8 cellular contexts compared by ENCODE assay signal in the genomic region with DNA sequence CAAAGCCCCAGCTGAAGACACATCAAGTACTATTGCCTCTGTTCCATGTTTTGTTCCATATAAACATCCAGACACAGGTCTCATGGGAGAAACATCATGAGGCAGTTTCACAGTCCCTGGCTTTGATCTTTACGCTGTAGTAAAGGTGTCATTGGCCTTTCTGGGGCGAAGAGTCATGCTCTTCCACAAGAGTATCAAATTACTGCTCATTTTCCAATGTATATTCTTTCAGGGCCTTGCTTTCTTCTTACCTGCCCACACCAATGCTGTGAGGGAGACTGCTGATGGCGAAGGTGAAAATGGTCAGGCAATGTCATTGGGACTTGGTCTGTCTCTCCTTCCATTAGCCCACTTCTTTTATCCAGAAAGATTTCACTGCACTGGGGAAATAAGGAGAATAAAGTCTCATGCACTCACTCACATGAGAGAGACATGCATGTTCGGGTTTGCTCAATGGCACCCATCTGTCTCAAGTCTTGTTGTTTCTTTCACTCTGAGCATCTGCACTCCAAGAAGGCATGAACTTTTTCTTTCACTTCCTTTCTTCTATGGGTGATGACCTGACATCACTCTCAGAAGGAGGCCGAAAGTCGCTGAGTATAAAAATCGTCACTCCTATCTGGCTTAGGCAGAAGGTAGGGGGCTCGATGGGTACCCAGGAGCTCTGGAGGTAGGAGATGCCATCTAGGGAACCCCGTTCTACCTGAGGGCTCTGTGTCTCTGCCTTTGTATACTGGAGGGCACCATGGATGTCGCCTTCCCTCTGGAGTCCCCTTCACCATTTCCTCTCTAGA. TPM values are rescaled to one million over a fixed set of nuclear protein-coding genes. Genes with fewer than 3 reads are reported as not detected.
DNase-seq lines count a peak whose midpoint lies in the region; ATAC-seq and TF ChIP-seq lines count a peak whose summit lies in the region.

No MANE protein-coding gene starts in this region.

- peaks cover 2% of the 10 kb centered on the region in 2 donors for H3K36me3 ChIP-seq in psoas muscle (ENCODE audit: insufficient read depth in 1 of 2, low read depth in 1 of 2)
- H3K36me3 ChIP-seq in ovary: no peaks in the 10 kb centered on the region

- DNase-seq in GM13977 (ENCODE audit: low spot score) (peak; percentile 86), coronary artery (ENCODE audit: low spot score) (no peak), psoas muscle (no peak), iPS-NIHi11 (ENCODE audit: low spot score) (no peak), ovary (no peak), DMS153 (lab: John Stamatoyannopoulos, UW) (no peak)

- no peak for TF ChIP-seq POLR2A in ovary (IDR thresholded peaks at IDR 0.05)

- TF ChIP-seq CTCF in GM13977 (IDR thresholded peaks at IDR 0.05; ENCODE audit: extremely low read depth, insufficient read depth, missing control alignments): no peak
- TF ChIP-seq CTCF in coronary artery (IDR thresholded peaks at IDR 0.05): no peak
- no peak for TF ChIP-seq CTCF in psoas muscle (IDR thresholded peaks at IDR 0.05)
- TF ChIP-seq CTCF in ovary (IDR thresholded peaks at IDR 0.05): no peak

- H3K4me3 ChIP-seq in coronary artery (peak overlapping the region; percentile 89), psoas muscle (peak overlapping the region; percentile 80), ovary (no peak overlapping the region)

- ATAC-seq in GM21447 (IDR thresholded peaks at IDR 0.05; ENCODE audit: unreplicated experiment) (peak; percentile 66), psoas muscle (peak in 1 of 4 donors; percentile 12)

- intact Hi-C loops in psoas muscle (cut with DNase I): loop anchor here (2.0 to 5.0 kb wide), 4 partner anchors 80 to 119 kb away; no protein-coding TSS in a partner anchor
- intact Hi-C loops in ovary (cut with DNase I): loop anchor here in 1 of 4 donors (10.0 kb wide), 1 partner anchor 112 kb away; no protein-coding TSS in a partner anchor

- WGBS in psoas muscle, 3 donors: 78 to 93% (median 85%) methylated on average over 10 of the region's 10 CpGs
- WGBS in ovary, 3 donors: 94 to 99% (median 95%) methylated on average over 10 of the region's 10 CpGs

- H3K9me3 Mint-ChIP-seq in IgD-negative memory B cell: no peaks in the 10 kb centered on the region

- H3K27ac Mint-ChIP-seq in IgD-negative memory B cell: peak overlapping the region; percentile 81 to 98 (median 98)

- in situ Hi-C loops in GM13977 (cut with MboI; ENCODE audit: low pct_unique_long_range_greater_than_20kb, low sequenced_read_pairs, unreplicated experiment): no loop called here

- peak overlapping the region; percentile 88 to 93 (median 92) for H3K4me3 Mint-ChIP-seq in IgD-negative memory B cell

- H3K4me1 ChIP-seq in psoas muscle: peaks cover 43% of the 10 kb centered on the region
- peaks cover 8% of the 10 kb centered on the region for H3K4me1 ChIP-seq in ovary (ENCODE audit: insufficient read depth)

- H3K27ac ChIP-seq in coronary artery (peak overlapping the region; percentile 83 to 94), psoas muscle (peak overlapping the region; percentile 92), ovary (peak overlapping the region in 1 of 2 donors; percentile 82)

- H3K27me3 Mint-ChIP-seq in IgD-negative memory B cell: peaks cover 1% of the 10 kb centered on the region

- peaks cover 12 to 26% (median 17%) of the 10 kb centered on the region in 3 donors for H3K4me1 Mint-ChIP-seq in IgD-negative memory B cell

- H3K9me3 ChIP-seq in psoas muscle: no peaks in the 10 kb centered on the region
- H3K9me3 ChIP-seq in ovary: no peaks in the 10 kb centered on the region

- no peak for TF ChIP-seq EP300 in ovary (IDR thresholded peaks at IDR 0.05)

- H3K36me3 Mint-ChIP-seq in IgD-negative memory B cell: no peaks in the 10 kb centered on the region

- H3K27me3 ChIP-seq in psoas muscle (ENCODE audit: insufficient read depth in 3 of 3, low read length in 2 of 3) (no peaks in the 10 kb centered on the region), ovary (no peaks in the 10 kb centered on the region)

RNA-seq across cellular contexts. Expression of a gene that starts 1.3 kb away (rescaled TPM):
- 14.9 TPM for polyA plus RNA-seq in IgD-negative memory B cell
- total RNA-seq in psoas muscle: 10 to 100 TPM; 11.0 to 49.6 (median 30.8) TPM
- polyA plus RNA-seq in psoas muscle: 10 to 100 TPM; 13.2 to 73.2 (median 49.9) TPM
- 10 to 100 TPM; 19.0 to 89.9 (median 26.8) TPM for total RNA-seq in ovary
- polyA plus RNA-seq in ovary: 10 to 100 TPM; 16.2 to 22.5 TPM
